Comparison of ENCODE assay signal across 27 cellular contexts in the genomic region with DNA sequence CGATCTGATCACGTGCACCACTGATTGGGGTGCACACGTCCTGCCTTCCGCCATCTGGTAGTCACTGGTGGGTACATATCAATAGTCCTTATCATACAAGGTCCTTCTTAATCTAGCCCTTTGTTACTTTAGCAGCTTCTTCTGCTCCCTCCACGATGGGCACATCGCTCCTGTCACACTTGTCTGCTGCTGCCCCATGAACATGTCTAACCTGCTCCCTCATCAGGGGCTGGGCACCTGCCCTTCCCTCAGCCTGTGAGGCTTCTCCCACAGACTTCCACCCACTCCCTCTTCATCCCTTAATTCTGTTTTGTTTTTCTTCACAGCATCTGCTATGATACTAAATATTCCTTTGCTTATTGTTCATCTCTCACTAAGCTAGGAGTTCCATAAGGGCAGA.
DNase-seq lines count a peak whose midpoint lies in the region; ATAC-seq and TF ChIP-seq lines count a peak whose summit lies in the region.
"Had no signal": no experiment of that assay in that cellular context is flagged by ENCODE, and none has a peak within 500 bp of the region (broad histone marks: within the 10 kb centered on the region; RNA-seq: fewer than 3 reads in every experiment).

No MANE protein-coding gene starts in this region.

- no peaks in the 10 kb centered on the region for H3K9me1 ChIP-seq in IMR-90 (ENCODE audit: insufficient read depth, low read length)

- H3K4me1 ChIP-seq in SK-N-SH (ENCODE audit: control insufficient read depth in 1 of 2, insufficient read depth in 2 of 2, low read depth in 1 of 2, low read length in 1 of 2) (peaks cover 0 to 4% of the 10 kb centered on the region in 2 experiments; a peak in 1 of 4 replicates), IMR-90 (ENCODE audit: control insufficient read depth, insufficient read depth, low read length) (peaks cover 4% of the 10 kb centered on the region; the same call in 1 of the 2 replicates), psoas muscle (peaks cover 9% of the 10 kb centered on the region)

- POLR2A ChIA-PET in SK-N-SH (lab: Yijun Ruan, JAX) = no interaction called here
- POLR2A ChIA-PET in IMR-90 (lab: Charles Lee; ENCODE audit: unreplicated experiment) = no interaction called here

- H2BK5ac ChIP-seq in IMR-90 (ENCODE audit: low read depth, low read length, poor library complexity, severe bottlenecking) = no peak overlapping the region

- WGBS in SK-N-SH (ENCODE audit: low lambda C conversion rate) = 83% methylated on average over 6 of the region's 6 CpGs
- WGBS in IMR-90 (ENCODE audit: extremely low coverage in 2 of 2, insufficient read length in 1 of 2), 2 experiments = 87% methylated on average over 6 of the region's 6 CpGs; no CpG with 5 or more reads in 1 of the 2 experiments
- 78 to 87% (median 84%) methylated on average over 6 of the region's 6 CpGs for WGBS in psoas muscle, 3 donors

- H3K4me1 Mint-ChIP-seq in dendritic cell treated with granulocyte-macrophage colony-stimulating factor and Interleukin-4, amounts not matched to agents 40 ng/mL and 50 ng/mL, for 4 days (ENCODE audit: low read depth) = peaks cover 5% of the 10 kb centered on the region

- DNase-seq in SK-N-SH (no peak), IMR-90 (no peak), psoas muscle (no peak), T-helper 2 cell (no peak)
- DNase-seq: Calu3; CD8-positive, alpha-beta memory T cell; DMS79 treated with DMSO at 0.1 percent for 48 hours; GOT3; KG1; MM.1S; NCI-H1048; NCI-H1694; NCI-H2081; NCI-H2227 treated with DMSO at 0.1 percent for 48 hours; NCI-H526 treated with DMSO at 0.1 percent for 48 hours; PC-9; RPMI8226; SHP77 treated with DMSO at 0.1 percent for 48 hours had no signal

- dilution Hi-C loops in IMR-90 (cut with HindIII; ENCODE audit: low sequenced_read_pairs, unreplicated experiment) = no loop called here

- CTCF ChIA-PET in SK-N-SH (lab: Yijun Ruan, JAX) (interaction anchor here (0.6 to 7.7 kb wide), 16 partner anchors 9 to 1070 kb away, joined by 3 to 78 read pairs (median 4); no protein-coding TSS in a partner anchor), IMR-90 (lab: Yijun Ruan, JAX) (interaction anchor here (0.5 kb wide), 2 partner anchors 131 to 1377 kb away, joined by 3 to 4 read pairs; no protein-coding TSS in a partner anchor)

- TF ChIP-seq RAD21 in SK-N-SH (IDR thresholded peaks at IDR 0.05; ENCODE audit: low read length) (no peak), IMR-90 (IDR thresholded peaks at IDR 0.05; ENCODE audit: low read length) (no peak)

- intact Hi-C loops in IMR-90 (cut with micrococcal nuclease) = no loop called here
- intact Hi-C loops in dendritic cell treated with granulocyte-macrophage colony-stimulating factor and Interleukin-4, amounts not matched to agents 40 ng/mL and 50 ng/mL, for 4 days (cut with micrococcal nuclease) = loop anchor here (1.0 kb wide), 1 partner anchor 131 kb away; no protein-coding TSS in a partner anchor
- intact Hi-C loops in psoas muscle (cut with DNase I) = loop anchor here (2.0 kb wide), 2 partner anchors 128 to 132 kb away; no protein-coding TSS in a partner anchor

- TF ChIP-seq POLR2A in IMR-90 (IDR thresholded peaks at IDR 0.05; ENCODE audit: low read depth, low read length) = no peak

- H3K23ac ChIP-seq in IMR-90 (ENCODE audit: low read depth, low read length) = peak overlapping the region; percentile 0; the same call in 1 of the 2 replicates

- no peak overlapping the region for H4K91ac ChIP-seq in IMR-90 (ENCODE audit: insufficient read depth, low read depth, low read length)

- in situ Hi-C loops in IMR-90 (cut with MboI; ENCODE audit: low sequenced_read_pairs) = loop anchor here (10.0 kb wide), 1 partner anchor 194 kb away; no protein-coding TSS in a partner anchor

- H3K4me3 Mint-ChIP-seq in dendritic cell treated with granulocyte-macrophage colony-stimulating factor and Interleukin-4, amounts not matched to agents 40 ng/mL and 50 ng/mL, for 4 days = no peak overlapping the region
- H3K4me3 Mint-ChIP-seq: B cell; CD14-positive monocyte; CD8-positive, alpha-beta memory T cell had no signal

- H2BK20ac ChIP-seq in IMR-90 (ENCODE audit: low read depth, low read length) = no peak overlapping the region

- H3K27ac ChIP-seq in SK-N-SH (ENCODE audit: low read depth in 2 of 2, low read length in 1 of 2) = peak overlapping the region in 1 of 2 experiments; percentile 11; a peak in 1 of 4 replicates
- H3K27ac ChIP-seq in IMR-90 (ENCODE audit: insufficient read depth, low read length) = no peak overlapping the region; the same call in 1 of the 2 replicates
- H3K27ac ChIP-seq in psoas muscle = peak overlapping the region; percentile 19
- H3K27ac ChIP-seq: 22Rv1, PC-9, SK-N-MC had no signal

- TF ChIP-seq EP300 in SK-N-SH (IDR thresholded peaks at IDR 0.05; ENCODE audit: borderline replicate concordance in 1 of 2, low read depth in 1 of 2, low read length in 1 of 2) = no peak

- H3K9me3 Mint-ChIP-seq in dendritic cell treated with granulocyte-macrophage colony-stimulating factor and Interleukin-4, amounts not matched to agents 40 ng/mL and 50 ng/mL, for 4 days = no peaks in the 10 kb centered on the region
- H3K9me3 Mint-ChIP-seq: CD14-positive monocyte; CD8-positive, alpha-beta memory T cell had no signal

- H3F3A ChIP-seq in SK-N-SH (replicated peaks; ENCODE audit: insufficient read depth) = peaks cover 41% of the 10 kb centered on the region

- H3K36me3 Mint-ChIP-seq in dendritic cell treated with granulocyte-macrophage colony-stimulating factor and Interleukin-4, amounts not matched to agents 40 ng/mL and 50 ng/mL, for 4 days (ENCODE audit: low read depth) = peaks cover 5% of the 10 kb centered on the region

- H3K27me3 ChIP-seq in SK-N-SH (ENCODE audit: insufficient read depth) (no peaks in the 10 kb centered on the region), IMR-90 (ENCODE audit: control insufficient read depth, insufficient read depth, low read length) (no peaks in the 10 kb centered on the region), psoas muscle (ENCODE audit: insufficient read depth in 3 of 3, low read length in 2 of 3) (no peaks in the 10 kb centered on the region)

- no peak overlapping the region for H4K8ac ChIP-seq in IMR-90 (ENCODE audit: low read depth in 2 of 2, low read length in 2 of 2)

- peak overlapping the region; percentile 2 for H3K27ac Mint-ChIP-seq in dendritic cell treated with granulocyte-macrophage colony-stimulating factor and Interleukin-4, amounts not matched to agents 40 ng/mL and 50 ng/mL, for 4 days
- H3K27ac Mint-ChIP-seq: B cell; CD8-positive, alpha-beta memory T cell had no signal

- H3K79me1 ChIP-seq in IMR-90 (ENCODE audit: low read depth in 1 of 2, low read length in 2 of 2) = peaks cover 11 to 43% of the 10 kb centered on the region in 2 experiments

- H3K27me3 Mint-ChIP-seq in dendritic cell treated with granulocyte-macrophage colony-stimulating factor and Interleukin-4, amounts not matched to agents 40 ng/mL and 50 ng/mL, for 4 days = peaks cover 3% of the 10 kb centered on the region

- no peak overlapping the region for H2AFZ ChIP-seq in SK-N-SH (ENCODE audit: low read depth)
- no peak overlapping the region for H2AFZ ChIP-seq in IMR-90 (replicated peaks; ENCODE audit: low read length, poor library complexity)
- H2AFZ ChIP-seq: PC-9 had no signal

- peaks cover 56% of the 10 kb centered on the region for H3K79me2 ChIP-seq in SK-N-SH (ENCODE audit: insufficient read depth)

- no peak overlapping the region for H2AK9ac ChIP-seq in IMR-90 (replicated peaks; ENCODE audit: low read depth, low read length, poor library complexity)

- H3K36me3 ChIP-seq in SK-N-SH (replicated peaks in 1 of 2; ENCODE audit: control insufficient read depth in 1 of 2, insufficient read depth in 2 of 2, low read length in 1 of 2) = peaks cover 46 to 89% of the 10 kb centered on the region in 2 experiments
- peaks cover 12% of the 10 kb centered on the region for H3K36me3 ChIP-seq in IMR-90 (ENCODE audit: control insufficient read depth, insufficient read depth, low read length)
- peaks cover 0 to 83% of the 10 kb centered on the region in 2 donors for H3K36me3 ChIP-seq in psoas muscle (ENCODE audit: insufficient read depth in 1 of 2, low read depth in 1 of 2)

- TSS peak; percentile 24 for BruUV-seq in IMR-90 (replicated peaks; lab: Mats Ljungman, UMichigan)

- no peak overlapping the region for H3K4ac ChIP-seq in IMR-90 (ENCODE audit: low read depth, low read length)

- no peak overlapping the region for H3K4me3 ChIP-seq in SK-N-SH (ENCODE audit: low read depth in 2 of 2, low read length in 1 of 2)
- no peak overlapping the region for H3K4me3 ChIP-seq in IMR-90 (ENCODE audit: insufficient read depth, low read depth, low read length)
- H3K4me3 ChIP-seq in psoas muscle = no peak overlapping the region
- H3K4me3 ChIP-seq: HAP-1, PC-9, SK-N-MC had no signal

- TF ChIP-seq CTCF in SK-N-SH (IDR thresholded peaks at IDR 0.05) = no peak
- no peak for TF ChIP-seq CTCF in IMR-90 (conservative IDR thresholded peaks at IDR 0.05; ENCODE audit: low read depth, low read length)
- TF ChIP-seq CTCF in psoas muscle (IDR thresholded peaks at IDR 0.05) = no peak

- H3K56ac ChIP-seq in IMR-90 (ENCODE audit: extremely low read depth, insufficient read depth, low read length) = no peak overlapping the region

- H2BK120ac ChIP-seq in IMR-90 (ENCODE audit: low read depth, low read length) = no peak overlapping the region

- H4K5ac ChIP-seq in IMR-90 (ENCODE audit: low read depth, low read length) = no peak overlapping the region

- H3K4me2 ChIP-seq in SK-N-SH (no peak overlapping the region), IMR-90 (ENCODE audit: low read depth, low read length) (no peak overlapping the region)
- H3K4me2 ChIP-seq: PC-9 had no signal

- H3K9ac ChIP-seq in SK-N-SH = no peak overlapping the region
- no peak overlapping the region; the same call in 1 of the 2 replicates for H3K9ac ChIP-seq in IMR-90 (ENCODE audit: low read depth, low read length)

- H3K9me2 ChIP-seq in SK-N-SH = no peaks in the 10 kb centered on the region

- peak overlapping the region; percentile 72 for H2AK5ac ChIP-seq in IMR-90 (ENCODE audit: low read depth, low read length)

- no peak overlapping the region for H3K18ac ChIP-seq in IMR-90 (ENCODE audit: low read depth, low read length)

- no peaks in the 10 kb centered on the region for H3K9me3 ChIP-seq in SK-N-SH
- no peaks in the 10 kb centered on the region for H3K9me3 ChIP-seq in IMR-90 (ENCODE audit: control insufficient read depth, insufficient read depth, low read length)
- no peaks in the 10 kb centered on the region for H3K9me3 ChIP-seq in psoas muscle
- H3K9me3 ChIP-seq: HAP-1 had no signal

- no peaks in the 10 kb centered on the region for H4K20me1 ChIP-seq in SK-N-SH (ENCODE audit: insufficient read depth)
- 0 out of 2 replicates have a peak, but pooled peaks cover 9% of the 10 kb centered on the region for H4K20me1 ChIP-seq in IMR-90 (ENCODE audit: insufficient read depth, low read length)

- ATAC-seq in SK-N-SH treated with all-trans-retinoic acid at 6 μM for 48 hours (peak; percentile 16; the same call in 2 of the 3 replicates), IMR-90 (ENCODE audit: low read depth) (no peak), psoas muscle (peak in 1 of 4 donors; percentile 33), HG03342 (IDR thresholded peaks at IDR 0.05; ENCODE audit: unreplicated experiment) (no peak), HG03039 (IDR thresholded peaks at IDR 0.05; ENCODE audit: unreplicated experiment) (no peak)

- H3K14ac ChIP-seq in IMR-90 (replicated peaks; ENCODE audit: low read depth, low read length) = no peak overlapping the region

- H2BK15ac ChIP-seq in IMR-90 (ENCODE audit: low read depth, low read length) = no peak overlapping the region

TF ChIP-seq in IMR-90, 13 proteins besides CTCF, POLR2A, EP300 and RAD21 (continues in another document):
- no peak for TF ChIP-seq CHD1 (IDR thresholded peaks at IDR 0.05; ENCODE audit: low read depth, low read length)
